ENCODE assay signal across 1 cellular context in genomic region chrM:13756-14459, GRCh38.
A peak's percentile ranks its signal among the peaks of the same experiment; 100 is the strongest.
TF ChIP-seq lines count a peak whose summit lies in the region.

No MANE protein-coding gene starts in this region.

TF ChIP-seq in PFSK-1, 5 proteins besides CTCF, POLR2A, EP300 and RAD21 (continued from another document):
- TF ChIP-seq REST (IDR thresholded peaks at IDR 0.05; ENCODE audit: insufficient read depth in 1 of 2, low read depth in 2 of 2, low read length in 2 of 2) (no peak), FOXP2 (optimal IDR thresholded peaks at IDR 0.05; ENCODE audit: borderline replicate concordance, extremely low read depth, extremely low read length, insufficient read depth) (peak; percentile 61), POLR2AphosphoS5 (IDR thresholded peaks at IDR 0.05; ENCODE audit: low read depth, low read length) (no peak), SIN3A (IDR thresholded peaks at IDR 0.05; ENCODE audit: borderline replicate concordance, insufficient read depth, low read length) (no peak)
TF ChIP-seq in PFSK-1: peak in this region for 1.
